23 cellular contexts compared by ENCODE assay signal in genomic region chr7:98900815-98901214, GRCh38. TPM values are rescaled to one million over a fixed set of nuclear protein-coding genes. Genes with fewer than 3 reads are reported as not detected.
DNase-seq lines count a peak whose midpoint lies in the region; ATAC-seq and TF ChIP-seq lines count a peak whose summit lies in the region.
"Had no signal": no experiment of that assay in that cellular context is flagged by ENCODE, and none has a peak within 500 bp of the region (broad histone marks: within the 10 kb centered on the region; RNA-seq: fewer than 3 reads in every experiment).

No MANE protein-coding gene starts in this region.

- CTCF ChIA-PET in activated naive CD4-positive, alpha-beta T cell treated with anti-CD3 and anti-CD28 coated beads, Interleukin-2, amount 10 ng/mL, durations not matched to agents 7 days and 5 days (lab: Charles Lee): no interaction called here
- CTCF ChIA-PET in HEK293 (lab: Yijun Ruan, JAX) (no interaction called here), Panc1 (lab: Charles Lee) (no interaction called here)

- TSS peak; percentile 36 for BruUV-seq in Panc1 (replicated peaks; lab: Mats Ljungman, UMichigan)

- H3K4me3 Mint-ChIP-seq in activated naive CD4-positive, alpha-beta T cell treated with anti-CD3 and anti-CD28 coated beads, Interleukin-2, amount 10 ng/mL, durations not matched to agents 7 days and 5 days: no peak overlapping the region
- H3K4me3 Mint-ChIP-seq: CD14-positive monocyte; CD4-positive, alpha-beta T cell; CD8-positive, alpha-beta memory T cell had no signal

- H3K4me1 ChIP-seq in HEK293 (ENCODE audit: control insufficient read depth, insufficient read depth, low read length) (no peaks in the 10 kb centered on the region), Panc1 (ENCODE audit: control insufficient read depth, insufficient read depth, low read length) (no peaks in the 10 kb centered on the region)
- H3K4me1 ChIP-seq: A549; BE2C; BLaER1 treated with 17β-estradiol and CSF1 and Interleukin-3, amounts not matched to agents 10 nM and 100 nM had no signal

- in situ Hi-C loops in Panc1 (cut with HindIII; ENCODE audit: low pct_unique_long_range_greater_than_20kb, low sequenced_read_pairs): no loop called here

- H3K9me3 ChIP-seq in HEK293 (ENCODE audit: control insufficient read depth, insufficient read depth, low read depth, low read length) (no peaks in the 10 kb centered on the region), Panc1 (ENCODE audit: control insufficient read depth, insufficient read depth, low read depth, low read length) (no peaks in the 10 kb centered on the region)
- H3K9me3 ChIP-seq: A549; BE2C; BLaER1 treated with 17β-estradiol and CSF1 and Interleukin-3, amounts not matched to agents 10 nM and 100 nM had no signal

- no peaks in the 10 kb centered on the region for H3K27me3 Mint-ChIP-seq in activated naive CD4-positive, alpha-beta T cell treated with anti-CD3 and anti-CD28 coated beads, Interleukin-2, amount 10 ng/mL, durations not matched to agents 7 days and 5 days
- H3K27me3 Mint-ChIP-seq: CD4-positive, alpha-beta T cell; CD8-positive, alpha-beta memory T cell had no signal

- H3K36me3 ChIP-seq in HEK293 (ENCODE audit: control insufficient read depth in 2 of 2, insufficient read depth in 1 of 2, low read length in 2 of 2) (peaks cover 65 to 95% of the 10 kb centered on the region in 2 experiments), Panc1 (ENCODE audit: control insufficient read depth, insufficient read depth, low read length) (peaks cover 43% of the 10 kb centered on the region)

- no peak overlapping the region for H3K4me3 ChIP-seq in HEK293 (ENCODE audit: low read depth, low read length)
- H3K4me3 ChIP-seq in Panc1 (ENCODE audit: low read depth in 2 of 2, low read length in 2 of 2): no peak overlapping the region
- H3K4me3 ChIP-seq: A549; BLaER1 treated with 17β-estradiol and CSF1 and Interleukin-3, amounts not matched to agents 10 nM and 100 nM; GM12878; GM23248 had no signal

- no peaks in the 10 kb centered on the region for H3K9me3 Mint-ChIP-seq in activated naive CD4-positive, alpha-beta T cell treated with anti-CD3 and anti-CD28 coated beads, Interleukin-2, amount 10 ng/mL, durations not matched to agents 7 days and 5 days
- H3K9me3 Mint-ChIP-seq: CD14-positive monocyte; CD4-positive, alpha-beta T cell; CD8-positive, alpha-beta memory T cell had no signal

- H3K4me1 Mint-ChIP-seq in activated naive CD4-positive, alpha-beta T cell treated with anti-CD3 and anti-CD28 coated beads, Interleukin-2, amount 10 ng/mL, durations not matched to agents 7 days and 5 days: no peaks in the 10 kb centered on the region
- H3K4me1 Mint-ChIP-seq: CD14-positive monocyte had no signal

- TF ChIP-seq CTCF in HEK293 (tag by site-specific recombination; IDR thresholded peaks at IDR 0.05) (no peak), Panc1 (IDR thresholded peaks at IDR 0.05) (no peak)

- no peak for DNase-seq in activated naive CD4-positive, alpha-beta T cell treated with anti-CD3 and anti-CD28 coated beads, Interleukin-2, amount 10 ng/mL, durations not matched to agents 7 days and 5 days
- no peak for DNase-seq in activated naive CD4-positive, alpha-beta T cell (lab: John Stamatoyannopoulos, UW)
- no peak for DNase-seq in Panc1 (ENCODE audit: low read depth, low spot score)
- no peak for DNase-seq in foreskin melanocyte
- no peak for DNase-seq in activated gamma-delta T cell (lab: John Stamatoyannopoulos, UW)
- DNase-seq: 8988T; ACHN; AML-193; BE2C; CD4-positive, alpha-beta T cell; CD8-positive, alpha-beta memory T cell; DMS 273 treated with DMSO at 0.1 percent for 48 hours; DMS79; EL; GDM1; GM23248; H7; HCEC 1CT had no signal

- intact Hi-C loops in Panc1 (cut with micrococcal nuclease; ENCODE audit: unreplicated experiment): no loop called here

- POLR2A ChIA-PET in HEK293 (lab: Yijun Ruan, JAX): no interaction called here
- POLR2A ChIA-PET in Panc1 (lab: Charles Lee): no interaction called here

- peaks cover 66% of the 10 kb centered on the region for H3K36me3 Mint-ChIP-seq in activated naive CD4-positive, alpha-beta T cell treated with anti-CD3 and anti-CD28 coated beads, Interleukin-2, amount 10 ng/mL, durations not matched to agents 7 days and 5 days

- H3K27ac ChIP-seq in HEK293 (ENCODE audit: extremely low read depth, low read depth, low read length): no peak overlapping the region
- H3K27ac ChIP-seq in Panc1 (ENCODE audit: low read length): no peak overlapping the region
- H3K27ac ChIP-seq: A549; BLaER1 treated with 17β-estradiol and CSF1 and Interleukin-3, amounts not matched to agents 10 nM and 100 nM; GM23248 had no signal

- H3K27me3 ChIP-seq in Panc1 (ENCODE audit: control insufficient read depth, insufficient read depth, low read length): no peaks in the 10 kb centered on the region
- H3K27me3 ChIP-seq: BE2C; BLaER1 treated with 17β-estradiol and CSF1 and Interleukin-3, amounts not matched to agents 10 nM and 100 nM had no signal

- peak overlapping the region; percentile 31 for H3K27ac Mint-ChIP-seq in activated naive CD4-positive, alpha-beta T cell treated with anti-CD3 and anti-CD28 coated beads, Interleukin-2, amount 10 ng/mL, durations not matched to agents 7 days and 5 days
- H3K27ac Mint-ChIP-seq: CD4-positive, alpha-beta T cell had no signal

- ATAC-seq in Panc1: no peak
- ATAC-seq: A549, GM12878 had no signal

TF ChIP-seq in HEK293, 187 proteins besides CTCF, POLR2A, EP300 and RAD21:
- no peak for TF ChIP-seq ATF2 (tag by site-specific recombination; IDR thresholded peaks at IDR 0.05; ENCODE audit: low read depth)
- no peak for TF ChIP-seq ZNF600 (tag by site-specific recombination; IDR thresholded peaks at IDR 0.05)
- no peak for TF ChIP-seq ZBTB48 (tag by site-specific recombination; IDR thresholded peaks at IDR 0.05)
- peak; percentile 51; the same call in 1 of the 2 replicates for TF ChIP-seq ZNF664 (tag by site-specific recombination; IDR thresholded peaks at IDR 0.05)
- no peak for TF ChIP-seq ZSCAN23 (tag by site-specific recombination; IDR thresholded peaks at IDR 0.05)
- no peak for TF ChIP-seq ZBTB17 (tag by site-specific recombination; IDR thresholded peaks at IDR 0.05)
- no peak for TF ChIP-seq ZNF366 (tag by site-specific recombination; conservative IDR thresholded peaks at IDR 0.05)

RNA-seq across cellular contexts. Expression of gene TRRAP, which starts 22.5 kb away (rescaled TPM):
- total RNA-seq in Panc1 (2021; ENCODE audit: unreplicated experiment): 44.9 TPM
- polyA plus RNA-seq in Panc1 (2012; ENCODE audit: insufficient read length): 35.6 TPM

RNA-seq across cellular contexts. Expression of gene TMEM130, which starts 31.0 kb away (rescaled TPM):
- 0.41 TPM for total RNA-seq in Panc1 (2021; ENCODE audit: unreplicated experiment)
- polyA plus RNA-seq in Panc1 (2012; ENCODE audit: insufficient read length): 0.30 TPM
- total RNA-seq: CD8-positive, alpha-beta memory T cell; GM23248 had no signal
- polyA plus RNA-seq: CD14-positive monocyte; CD8-positive, alpha-beta memory T cell had no signal
